1 cellular context compared by ENCODE assay signal in the genomic region with DNA sequence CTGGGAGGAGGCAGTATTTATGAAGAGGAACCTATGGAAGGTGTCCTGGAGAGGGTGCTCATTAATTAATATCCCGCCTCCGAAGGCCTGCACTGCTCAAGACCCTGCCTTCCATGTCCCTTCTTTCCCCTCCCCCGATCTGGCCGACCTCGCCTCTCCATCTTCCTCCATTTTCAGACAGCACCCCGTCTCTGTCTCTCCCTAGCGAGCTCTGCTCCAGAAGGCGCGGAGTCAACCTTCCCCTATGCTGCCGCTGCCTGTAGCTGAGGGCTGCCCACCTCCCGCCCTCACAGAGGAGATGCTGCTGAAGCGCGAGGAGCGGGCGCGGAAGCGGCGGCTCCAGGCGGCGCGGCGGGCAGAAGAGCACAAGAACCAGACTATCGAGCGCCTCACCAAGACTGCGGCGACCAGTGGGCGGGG.
TF ChIP-seq lines count a peak whose summit lies in the region.

No MANE protein-coding gene starts in this region.

TF ChIP-seq in HepG2, 621 proteins besides CTCF, POLR2A, EP300 and RAD21 (continued from another document and continues in another):
- TF ChIP-seq, protein P1, sequence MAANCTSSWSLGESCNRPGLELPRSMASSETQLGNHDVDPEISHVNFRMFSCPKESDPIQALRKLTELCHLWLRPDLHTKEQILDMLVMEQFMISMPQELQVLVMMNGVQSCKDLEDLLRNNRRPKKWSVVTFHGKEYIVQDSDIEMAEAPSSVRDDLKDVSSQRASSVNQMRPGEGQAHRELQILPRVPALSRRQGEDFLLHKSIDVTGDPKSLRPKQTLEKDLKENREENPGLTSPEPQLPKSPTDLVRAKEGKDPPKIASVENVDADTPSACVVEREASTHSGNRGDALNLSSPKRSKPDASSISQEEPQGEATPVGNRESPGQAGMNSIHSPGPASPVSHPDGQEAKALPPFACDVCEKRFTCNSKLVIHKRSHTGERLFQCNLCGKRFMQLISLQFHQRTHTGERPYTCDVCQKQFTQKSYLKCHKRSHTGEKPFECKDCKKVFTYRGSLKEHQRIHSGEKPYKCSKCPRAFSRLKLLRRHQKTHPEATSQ (CRISPR knock-in tag; IDR thresholded peaks at IDR 0.05; ENCODE audit: borderline replicate concordance) = no peak
- TF ChIP-seq, protein P2, sequence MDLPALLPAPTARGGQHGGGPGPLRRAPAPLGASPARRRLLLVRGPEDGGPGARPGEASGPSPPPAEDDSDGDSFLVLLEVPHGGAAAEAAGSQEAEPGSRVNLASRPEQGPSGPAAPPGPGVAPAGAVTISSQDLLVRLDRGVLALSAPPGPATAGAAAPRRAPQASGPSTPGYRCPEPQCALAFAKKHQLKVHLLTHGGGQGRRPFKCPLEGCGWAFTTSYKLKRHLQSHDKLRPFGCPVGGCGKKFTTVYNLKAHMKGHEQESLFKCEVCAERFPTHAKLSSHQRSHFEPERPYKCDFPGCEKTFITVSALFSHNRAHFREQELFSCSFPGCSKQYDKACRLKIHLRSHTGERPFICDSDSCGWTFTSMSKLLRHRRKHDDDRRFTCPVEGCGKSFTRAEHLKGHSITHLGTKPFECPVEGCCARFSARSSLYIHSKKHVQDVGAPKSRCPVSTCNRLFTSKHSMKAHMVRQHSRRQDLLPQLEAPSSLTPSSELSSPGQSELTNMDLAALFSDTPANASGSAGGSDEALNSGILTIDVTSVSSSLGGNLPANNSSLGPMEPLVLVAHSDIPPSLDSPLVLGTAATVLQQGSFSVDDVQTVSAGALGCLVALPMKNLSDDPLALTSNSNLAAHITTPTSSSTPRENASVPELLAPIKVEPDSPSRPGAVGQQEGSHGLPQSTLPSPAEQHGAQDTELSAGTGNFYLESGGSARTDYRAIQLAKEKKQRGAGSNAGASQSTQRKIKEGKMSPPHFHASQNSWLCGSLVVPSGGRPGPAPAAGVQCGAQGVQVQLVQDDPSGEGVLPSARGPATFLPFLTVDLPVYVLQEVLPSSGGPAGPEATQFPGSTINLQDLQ (CRISPR knock-in tag; IDR thresholded peaks at IDR 0.05) = peak; percentile 53; the same call in 1 of the 2 replicates
- TF ChIP-seq ZFP36L2 (CRISPR knock-in tag; IDR thresholded peaks at IDR 0.05) (no peak), ELF3 (CRISPR knock-in tag; IDR thresholded peaks at IDR 0.05) (0 out of 2 replicates have a peak, but pooled peaks have one; percentile 1), ZNF10 (CRISPR knock-in tag; IDR thresholded peaks at IDR 0.05; ENCODE audit: borderline replicate concordance, low read depth) (no peak), GZF1 (CRISPR knock-in tag; IDR thresholded peaks at IDR 0.05) (no peak), ZNF556 (CRISPR knock-in tag; IDR thresholded peaks at IDR 0.05; ENCODE audit: borderline replicate concordance) (no peak), ZBTB21 (CRISPR knock-in tag; IDR thresholded peaks at IDR 0.05) (no peak), ZNF609 (CRISPR knock-in tag; IDR thresholded peaks at IDR 0.05; ENCODE audit: borderline replicate concordance) (no peak), IKZF5 (CRISPR knock-in tag; IDR thresholded peaks at IDR 0.05) (no peak), ZSCAN20 (CRISPR knock-in tag; IDR thresholded peaks at IDR 0.05; ENCODE audit: borderline replicate concordance) (no peak), ZNF567 (CRISPR knock-in tag; IDR thresholded peaks at IDR 0.05; ENCODE audit: borderline replicate concordance) (no peak), ELF1 (CRISPR knock-in tag; IDR thresholded peaks at IDR 0.05) (peak; percentile 50), EED (CRISPR knock-in tag; IDR thresholded peaks at IDR 0.05) (no peak), ZNF484 (CRISPR knock-in tag; IDR thresholded peaks at IDR 0.05; ENCODE audit: borderline replicate concordance, low read depth) (no peak), SIN3B (IDR thresholded peaks at IDR 0.05; ENCODE audit: low read length) (no peak), JUN (CRISPR knock-in tag; IDR thresholded peaks at IDR 0.05) (no peak), MAFG (CRISPR knock-in tag; IDR thresholded peaks at IDR 0.05) (no peak), NR3C1 (CRISPR knock-in tag; IDR thresholded peaks at IDR 0.05) (no peak), RBFOX2 (IDR thresholded peaks at IDR 0.05; ENCODE audit: low read depth, low read length) (no peak), KDM1A (CRISPR knock-in tag; IDR thresholded peaks at IDR 0.05) (no peak), FOXJ3 (CRISPR knock-in tag; IDR thresholded peaks at IDR 0.05; ENCODE audit: borderline replicate concordance) (no peak), PRMT3 (CRISPR knock-in tag; IDR thresholded peaks at IDR 0.05; ENCODE audit: borderline replicate concordance, low read depth) (no peak), REPIN1 (CRISPR knock-in tag; IDR thresholded peaks at IDR 0.05; ENCODE audit: borderline replicate concordance, low read depth) (no peak), NCOA5 (CRISPR knock-in tag; IDR thresholded peaks at IDR 0.05) (no peak), SNRNP70 (IDR thresholded peaks at IDR 0.05; ENCODE audit: low read depth, low read length) (no peak), SRSF9 (IDR thresholded peaks at IDR 0.05; ENCODE audit: borderline replicate concordance, insufficient read depth, low read depth, low read length, poor library complexity, severe bottlenecking) (no peak), ZNF251 (CRISPR knock-in tag; IDR thresholded peaks at IDR 0.05) (no peak), ZNF557 (CRISPR knock-in tag; IDR thresholded peaks at IDR 0.05) (no peak), SNAPC4 (CRISPR knock-in tag; IDR thresholded peaks at IDR 0.05) (no peak), TCF7 (IDR thresholded peaks at IDR 0.05; ENCODE audit: low read depth) (no peak), SRF (IDR thresholded peaks at IDR 0.05; ENCODE audit: low read depth, low read length) (no peak), KAT2B (IDR thresholded peaks at IDR 0.05; ENCODE audit: borderline replicate concordance, low read depth, low read length) (no peak), ATF3 (CRISPR knock-in tag; IDR thresholded peaks at IDR 0.05) (no peak), IKZF1 (IDR thresholded peaks at IDR 0.05) (no peak), ZNF460 (CRISPR knock-in tag; IDR thresholded peaks at IDR 0.05; ENCODE audit: borderline replicate concordance) (no peak), ZNF138 (CRISPR knock-in tag; IDR thresholded peaks at IDR 0.05; ENCODE audit: low read depth) (no peak), ZNF121 (CRISPR knock-in tag; IDR thresholded peaks at IDR 0.05) (no peak), ZNF30 (CRISPR knock-in tag; IDR thresholded peaks at IDR 0.05) (no peak), ZNF746 (CRISPR knock-in tag; IDR thresholded peaks at IDR 0.05) (no peak), ZFP90 (CRISPR knock-in tag; IDR thresholded peaks at IDR 0.05; ENCODE audit: borderline replicate concordance) (no peak), ZNF660 (CRISPR knock-in tag; IDR thresholded peaks at IDR 0.05; ENCODE audit: borderline replicate concordance, low read depth) (no peak), ZNF207 (IDR thresholded peaks at IDR 0.05; ENCODE audit: borderline replicate concordance) (no peak), RNF2 (conservative IDR thresholded peaks at IDR 0.05; ENCODE audit: low read depth) (no peak)
- TF ChIP-seq, protein P3, sequence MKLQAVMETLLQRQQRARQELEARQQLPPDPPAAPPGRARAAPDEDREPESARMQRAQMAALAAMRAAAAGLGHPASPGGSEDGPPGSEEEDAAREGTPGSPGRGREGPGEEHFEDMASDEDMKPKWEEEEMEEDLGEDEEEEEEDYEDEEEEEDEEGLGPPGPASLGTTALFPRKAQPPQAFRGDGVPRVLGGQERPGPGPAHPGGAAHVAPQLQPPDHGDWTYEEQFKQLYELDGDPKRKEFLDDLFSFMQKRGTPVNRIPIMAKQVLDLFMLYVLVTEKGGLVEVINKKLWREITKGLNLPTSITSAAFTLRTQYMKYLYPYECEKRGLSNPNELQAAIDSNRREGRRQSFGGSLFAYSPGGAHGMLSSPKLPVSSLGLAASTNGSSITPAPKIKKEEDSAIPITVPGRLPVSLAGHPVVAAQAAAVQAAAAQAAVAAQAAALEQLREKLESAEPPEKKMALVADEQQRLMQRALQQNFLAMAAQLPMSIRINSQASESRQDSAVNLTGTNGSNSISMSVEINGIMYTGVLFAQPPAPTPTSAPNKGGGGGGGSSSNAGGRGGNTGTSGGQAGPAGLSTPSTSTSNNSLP (IDR thresholded peaks at IDR 0.05; ENCODE audit: low read depth, low read length) = no peak
- TF ChIP-seq, protein P4, sequence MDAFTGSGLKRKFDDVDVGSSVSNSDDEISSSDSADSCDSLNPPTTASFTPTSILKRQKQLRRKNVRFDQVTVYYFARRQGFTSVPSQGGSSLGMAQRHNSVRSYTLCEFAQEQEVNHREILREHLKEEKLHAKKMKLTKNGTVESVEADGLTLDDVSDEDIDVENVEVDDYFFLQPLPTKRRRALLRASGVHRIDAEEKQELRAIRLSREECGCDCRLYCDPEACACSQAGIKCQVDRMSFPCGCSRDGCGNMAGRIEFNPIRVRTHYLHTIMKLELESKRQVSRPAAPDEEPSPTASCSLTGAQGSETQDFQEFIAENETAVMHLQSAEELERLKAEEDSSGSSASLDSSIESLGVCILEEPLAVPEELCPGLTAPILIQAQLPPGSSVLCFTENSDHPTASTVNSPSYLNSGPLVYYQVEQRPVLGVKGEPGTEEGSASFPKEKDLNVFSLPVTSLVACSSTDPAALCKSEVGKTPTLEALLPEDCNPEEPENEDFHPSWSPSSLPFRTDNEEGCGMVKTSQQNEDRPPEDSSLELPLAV (CRISPR knock-in tag; conservative IDR thresholded peaks at IDR 0.05; ENCODE audit: low read depth) = no peak
- TF ChIP-seq, protein P5, sequence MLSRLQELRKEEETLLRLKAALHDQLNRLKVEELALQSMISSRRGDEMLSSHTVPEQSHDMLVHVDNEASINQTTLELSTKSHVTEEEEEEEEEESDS (CRISPR knock-in tag; IDR thresholded peaks at IDR 0.05; ENCODE audit: borderline replicate concordance) = no peak
